Comparison of ENCODE assay signal across 1 cellular context in genomic region chr9:673264-673965, GRCh38.
TF ChIP-seq lines count a peak whose summit lies in the region.

No MANE protein-coding gene starts in this region.

TF ChIP-seq in HepG2, 621 proteins besides CTCF, POLR2A, EP300 and RAD21 (continued from another document and continues in another):
- TF ChIP-seq CREB3 (CRISPR knock-in tag; IDR thresholded peaks at IDR 0.05): no peak
- no peak for TF ChIP-seq ZEB1 (IDR thresholded peaks at IDR 0.05; ENCODE audit: insufficient replicate concordance, low read depth)
- TF ChIP-seq CHD2 (IDR thresholded peaks at IDR 0.05; ENCODE audit: low read depth, low read length): no peak
- TF ChIP-seq PITX1 (CRISPR knock-in tag; IDR thresholded peaks at IDR 0.05): no peak
- no peak for TF ChIP-seq HMGA1 (CRISPR knock-in tag; conservative IDR thresholded peaks at IDR 0.05)
- TF ChIP-seq SYNCRIP (IDR thresholded peaks at IDR 0.05; ENCODE audit: insufficient read depth, low read depth, low read length): no peak
- no peak for TF ChIP-seq HOXD1 (CRISPR knock-in tag; IDR thresholded peaks at IDR 0.05)
- no peak for TF ChIP-seq TEAD2 (CRISPR knock-in tag; IDR thresholded peaks at IDR 0.05)
- peak; percentile 22; the same call in 1 of the 2 replicates for TF ChIP-seq SP5 (CRISPR knock-in tag; IDR thresholded peaks at IDR 0.05; ENCODE audit: borderline replicate concordance, low read depth)
- TF ChIP-seq HNRNPUL1 (IDR thresholded peaks at IDR 0.05; ENCODE audit: low read depth, low read length): no peak
- TF ChIP-seq ZNF703 (CRISPR knock-in tag; IDR thresholded peaks at IDR 0.05; ENCODE audit: borderline replicate concordance): 0 out of 2 replicates have a peak, but pooled peaks have one; percentile 35
- TF ChIP-seq SMYD3 (CRISPR knock-in tag; IDR thresholded peaks at IDR 0.05): no peak
- no peak for TF ChIP-seq RNF219 (CRISPR knock-in tag; IDR thresholded peaks at IDR 0.05)
- TF ChIP-seq ZNF563 (CRISPR knock-in tag; IDR thresholded peaks at IDR 0.05): no peak
- TF ChIP-seq SMAD9 (CRISPR knock-in tag; IDR thresholded peaks at IDR 0.05): no peak
- no peak for TF ChIP-seq SOX5 (CRISPR knock-in tag; IDR thresholded peaks at IDR 0.05; ENCODE audit: borderline replicate concordance)
- TF ChIP-seq EEA1 (CRISPR knock-in tag; IDR thresholded peaks at IDR 0.05; ENCODE audit: borderline replicate concordance): no peak
- no peak for TF ChIP-seq NRL (CRISPR knock-in tag; IDR thresholded peaks at IDR 0.05; ENCODE audit: borderline replicate concordance)
- no peak for TF ChIP-seq GLI4 (CRISPR knock-in tag; IDR thresholded peaks at IDR 0.05; ENCODE audit: borderline replicate concordance)
- TF ChIP-seq TARDBP (CRISPR knock-in tag; IDR thresholded peaks at IDR 0.05): peak; percentile 24; the same call in 1 of the 2 replicates
- no peak for TF ChIP-seq ZMAT5 (CRISPR knock-in tag; IDR thresholded peaks at IDR 0.05; ENCODE audit: borderline replicate concordance, low read depth)
- no peak for TF ChIP-seq TBX2 (CRISPR knock-in tag; IDR thresholded peaks at IDR 0.05; ENCODE audit: borderline replicate concordance)
- TF ChIP-seq ADNP (CRISPR knock-in tag; IDR thresholded peaks at IDR 0.05): 0 out of 2 replicates have a peak, but pooled peaks have one; percentile 49
- no peak for TF ChIP-seq ZUFSP (CRISPR knock-in tag; IDR thresholded peaks at IDR 0.05; ENCODE audit: borderline replicate concordance)
- TF ChIP-seq ATM (IDR thresholded peaks at IDR 0.05; ENCODE audit: borderline replicate concordance): no peak
- 0 out of 2 replicates have a peak, but pooled peaks have one; percentile 20 for TF ChIP-seq ZBTB38 (CRISPR knock-in tag; IDR thresholded peaks at IDR 0.05)
- TF ChIP-seq TFDP1 (CRISPR knock-in tag; IDR thresholded peaks at IDR 0.05; ENCODE audit: borderline replicate concordance): 0 out of 2 replicates have a peak, but pooled peaks have one; percentile 10
- no peak for TF ChIP-seq ZNF879 (CRISPR knock-in tag; IDR thresholded peaks at IDR 0.05)
- no peak for TF ChIP-seq PAWR (CRISPR knock-in tag; IDR thresholded peaks at IDR 0.05; ENCODE audit: borderline replicate concordance)
- TF ChIP-seq DMAP1 (CRISPR knock-in tag; IDR thresholded peaks at IDR 0.05): no peak; the same call in 1 of the 2 replicates
- TF ChIP-seq MED1 (CRISPR knock-in tag; IDR thresholded peaks at IDR 0.05): peak; percentile 21; the same call in 1 of the 2 replicates
- TF ChIP-seq FLYWCH1 (CRISPR knock-in tag; IDR thresholded peaks at IDR 0.05): no peak
- no peak for TF ChIP-seq BRCA1 (CRISPR knock-in tag; IDR thresholded peaks at IDR 0.05)
- no peak for TF ChIP-seq THAP7 (CRISPR knock-in tag; IDR thresholded peaks at IDR 0.05)
- TF ChIP-seq MTA1 (CRISPR knock-in tag; IDR thresholded peaks at IDR 0.05; ENCODE audit: borderline replicate concordance): 0 out of 2 replicates have a peak, but pooled peaks have one; percentile 44
- peak; percentile 51; the same call in 1 of the 2 replicates for TF ChIP-seq ZNF280D (CRISPR knock-in tag; IDR thresholded peaks at IDR 0.05)
- no peak for TF ChIP-seq RFX1 (IDR thresholded peaks at IDR 0.05)
- no peak for TF ChIP-seq GATAD1 (CRISPR knock-in tag; IDR thresholded peaks at IDR 0.05)
- TF ChIP-seq NPAS2 (CRISPR knock-in tag; IDR thresholded peaks at IDR 0.05; ENCODE audit: borderline replicate concordance): no peak
- no peak; the same call in 1 of the 2 replicates for TF ChIP-seq CHD4 (IDR thresholded peaks at IDR 0.05; ENCODE audit: borderline replicate concordance, low read length)
- no peak for TF ChIP-seq BCL3 (CRISPR knock-in tag; IDR thresholded peaks at IDR 0.05)
- no peak for TF ChIP-seq MTF1 (CRISPR knock-in tag; IDR thresholded peaks at IDR 0.05)
- TF ChIP-seq KLF12 (CRISPR knock-in tag; IDR thresholded peaks at IDR 0.05; ENCODE audit: borderline replicate concordance): no peak
- no peak for TF ChIP-seq RBM22 (optimal IDR thresholded peaks at IDR 0.05; ENCODE audit: low read length)
- no peak for TF ChIP-seq SP4 (CRISPR knock-in tag; IDR thresholded peaks at IDR 0.05)
- TF ChIP-seq SRSF1 (optimal IDR thresholded peaks at IDR 0.05; ENCODE audit: low read depth, low read length): no peak
- TF ChIP-seq KIAA2018 (CRISPR knock-in tag; IDR thresholded peaks at IDR 0.05; ENCODE audit: borderline replicate concordance): no peak
- TF ChIP-seq NFKB2 (CRISPR knock-in tag; IDR thresholded peaks at IDR 0.05; ENCODE audit: borderline replicate concordance): no peak
